Comparison of ENCODE assay signal across 8 cellular contexts in the genomic region with DNA sequence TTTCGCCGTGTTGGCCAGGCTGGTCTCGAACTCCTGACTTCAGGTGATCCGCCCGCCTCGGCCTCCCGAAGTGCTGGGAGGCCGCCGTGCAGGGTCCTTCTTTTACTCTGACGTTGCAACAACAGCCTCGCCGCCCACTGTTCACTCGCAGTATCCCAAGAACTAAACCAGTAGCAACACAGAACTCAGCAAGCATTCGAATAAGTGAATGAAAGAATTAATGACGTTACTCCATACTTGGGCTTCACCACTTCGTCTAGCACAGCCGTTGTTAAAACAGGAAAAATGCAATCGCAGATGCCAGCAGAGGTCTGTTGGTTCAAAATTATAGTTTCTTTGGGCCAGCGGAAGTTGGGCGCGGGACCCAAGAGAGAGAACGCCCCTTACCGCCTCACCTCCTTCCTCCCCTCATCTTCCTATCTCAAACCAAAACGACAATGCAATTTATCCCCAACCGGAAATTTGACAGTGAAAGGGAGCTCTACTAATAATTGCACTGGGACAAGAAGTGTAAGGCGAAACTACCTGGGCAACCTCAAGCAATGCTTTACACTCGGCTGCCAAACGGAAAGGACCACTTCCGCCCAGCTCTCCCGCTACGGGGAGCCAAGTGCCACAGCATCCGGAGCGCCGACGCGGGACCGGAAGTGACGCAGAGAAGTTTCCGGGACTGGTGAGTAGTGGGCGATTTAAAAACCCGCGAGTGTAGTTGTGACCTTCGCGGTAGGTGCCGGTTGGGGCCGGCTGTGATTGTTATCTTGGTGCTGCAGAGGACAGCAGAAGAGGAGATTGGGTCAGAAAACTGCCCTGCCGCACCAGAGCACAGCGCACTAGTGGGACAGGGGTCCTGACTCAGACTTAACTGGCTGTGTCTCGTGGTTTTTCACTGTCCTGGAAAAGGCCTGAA. TPM values are rescaled to one million over a fixed set of nuclear protein-coding genes. Genes with fewer than 3 reads are reported as not detected.
DNase-seq lines count a peak whose midpoint lies in the region; ATAC-seq, FAIRE-seq and TF ChIP-seq lines count a peak whose summit lies in the region.

A gene with protein sequence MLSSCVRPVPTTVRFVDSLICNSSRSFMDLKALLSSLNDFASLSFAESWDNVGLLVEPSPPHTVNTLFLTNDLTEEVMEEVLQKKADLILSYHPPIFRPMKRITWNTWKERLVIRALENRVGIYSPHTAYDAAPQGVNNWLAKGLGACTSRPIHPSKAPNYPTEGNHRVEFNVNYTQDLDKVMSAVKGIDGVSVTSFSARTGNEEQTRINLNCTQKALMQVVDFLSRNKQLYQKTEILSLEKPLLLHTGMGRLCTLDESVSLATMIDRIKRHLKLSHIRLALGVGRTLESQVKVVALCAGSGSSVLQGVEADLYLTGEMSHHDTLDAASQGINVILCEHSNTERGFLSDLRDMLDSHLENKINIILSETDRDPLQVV (plus strand): TSS at position 653 of the 907 bp plus-strand sequence. CDS start 2,573 bp downstream, outside the sequence.
PPIL3 (minus strand) TSS at position 359 of the 907 bp plus-strand sequence. CDS start 1,462 bp downstream, outside the sequence.

- intact Hi-C loops in T-helper 1 cell treated with Interleukin-12 subunit alpha and Interleukin-12 subunit beta and Interleukin-4 antibody, amounts not matched to agents 30 ng/mL and 1 ng/mL, for 36 hours (cut with micrococcal nuclease) = loop anchor here (1.0 to 5.0 kb wide), 18 partner anchors 11 to 1376 kb away; partner anchors contain the start of genes BZW1, CASP10, CFLAR and CLK1
- intact Hi-C loops in heart right ventricle (cut with DNase I) = loop anchor here in 2 of 10 donors (1.0 to 2.0 kb wide), 2 partner anchors 24 to 176 kb away; partner anchors contain the start of gene CLK1 (in 2 of the 2)
- intact Hi-C loops in posterior vena cava (cut with DNase I) = no loop called here
- intact Hi-C loops in upper lobe of right lung (cut with DNase I) = no loop called here

- peaks cover 0 to 40% (median 11%) of the 10 kb centered on the region in 9 donors for H3K36me3 ChIP-seq in heart right ventricle
- peaks cover 23% of the 10 kb centered on the region for H3K36me3 ChIP-seq in upper lobe of right lung

- H3K4me3 ChIP-seq in heart right ventricle (peak within 1 kb of the TSS; percentile 61 to 93 (median 78)), upper lobe of right lung (peak within 1 kb of the TSS; percentile 76)

- peak; percentile 78; the same call in 1 of the 2 replicates for TF ChIP-seq POLR2A in GM12892 (IDR thresholded peaks at IDR 0.05; ENCODE audit: low read depth, low read length)

- DNase-seq in GM12892 (ENCODE audit: insufficient read length) (peak; percentile 67), NCI-H146 treated with DMSO at 0.1 percent for 48 hours (lab: John Stamatoyannopoulos, UW; ENCODE audit: unreplicated experiment) (peak; percentile 83), amniotic epithelial cell (ENCODE audit: low read depth) (peak; percentile 97), heart right ventricle (peak; percentile 94 to 96), posterior vena cava (ENCODE audit: low spot score) (peak; percentile 99), upper lobe of right lung (peak; percentile 98)

- ATAC-seq in HG02870 (IDR thresholded peaks at IDR 0.05; ENCODE audit: unreplicated experiment) (peak; percentile 89), heart right ventricle (peak; percentile 96 to 98 (median 97)), upper lobe of right lung (peak; percentile 96)

- FAIRE-seq in GM12892 (lab: Jason Lieb, UNC) = peak; percentile 96

- TF ChIP-seq CTCF in heart right ventricle (IDR thresholded peaks at IDR 0.05) (peak in 1 of 9 donors; percentile 1), upper lobe of right lung (IDR thresholded peaks at IDR 0.05) (no peak)

- H3K27ac ChIP-seq in heart right ventricle = peak within 1 kb of the TSS; percentile 72 to 97 (median 92)
- H3K27ac ChIP-seq in upper lobe of right lung = peak within 1 kb of the TSS; percentile 95

- H3K9me3 ChIP-seq in heart right ventricle (no peaks in the 10 kb centered on the region), upper lobe of right lung (no peaks in the 10 kb centered on the region)

- H3K4me1 ChIP-seq in heart right ventricle (peaks cover 0 to 28% (median 22%) of the 10 kb centered on the region in 9 donors), upper lobe of right lung (peaks cover 18% of the 10 kb centered on the region)

- WGBS in heart right ventricle, 2 donors = 0 to 1% methylated on average over 49 of the region's 49 CpGs

- H3K27me3 ChIP-seq in heart right ventricle (no peaks in the 10 kb centered on the region), upper lobe of right lung (no peaks in the 10 kb centered on the region)

RNA-seq across cellular contexts. Expression of the first gene that starts in this region (rescaled TPM):
- polyA plus RNA-seq in GM12892 (2012; ENCODE audit: missing spikeins) = 26.4 TPM
- 26.1 and 27.8 TPM in 2 replicates for total RNA-seq in T-helper 1 cell treated with Interleukin-12 subunit alpha and Interleukin-12 subunit beta and Interleukin-4 antibody, amounts not matched to agents 30 ng/mL and 1 ng/mL, for 36 hours
- total RNA-seq in heart right ventricle = 10 to 100 TPM; 14.2 to 24.5 (median 20.7) TPM
- polyA plus RNA-seq in heart right ventricle = 10 to 100 TPM; 10.5 to 31.7 TPM
- 10 to 100 TPM; 19.0 to 19.1 TPM for total RNA-seq in posterior vena cava
- total RNA-seq in upper lobe of right lung = 13.8 TPM

RNA-seq across cellular contexts. Expression of gene PPIL3, which starts in this region (rescaled TPM):
- 62.6 TPM for polyA plus RNA-seq in GM12892 (2012; ENCODE audit: missing spikeins)
- total RNA-seq in T-helper 1 cell treated with Interleukin-12 subunit alpha and Interleukin-12 subunit beta and Interleukin-4 antibody, amounts not matched to agents 30 ng/mL and 1 ng/mL, for 36 hours = 37.7 and 41.4 TPM in 2 replicates
- total RNA-seq in heart right ventricle (10 to 100 TPM; 14.2 to 33.1 (median 24.1) TPM), posterior vena cava (10 to 100 TPM; 18.0 to 20.6 TPM), upper lobe of right lung (31.2 TPM)
- 10 to 100 TPM in 1 of 2 donors, 1 to 10 TPM in 1; 9.9 to 36.4 TPM for polyA plus RNA-seq in heart right ventricle

Comparison
In these comparisons a context has a peak if more than half of its experiments do, and no peak if none do; other contexts are left out.
1. Peak in every context shown above with its lines: DNase-seq, ATAC-seq, H3K4me3 ChIP-seq and H3K27ac ChIP-seq.